ENCODE assay signal across 34 cellular contexts in the genomic region with DNA sequence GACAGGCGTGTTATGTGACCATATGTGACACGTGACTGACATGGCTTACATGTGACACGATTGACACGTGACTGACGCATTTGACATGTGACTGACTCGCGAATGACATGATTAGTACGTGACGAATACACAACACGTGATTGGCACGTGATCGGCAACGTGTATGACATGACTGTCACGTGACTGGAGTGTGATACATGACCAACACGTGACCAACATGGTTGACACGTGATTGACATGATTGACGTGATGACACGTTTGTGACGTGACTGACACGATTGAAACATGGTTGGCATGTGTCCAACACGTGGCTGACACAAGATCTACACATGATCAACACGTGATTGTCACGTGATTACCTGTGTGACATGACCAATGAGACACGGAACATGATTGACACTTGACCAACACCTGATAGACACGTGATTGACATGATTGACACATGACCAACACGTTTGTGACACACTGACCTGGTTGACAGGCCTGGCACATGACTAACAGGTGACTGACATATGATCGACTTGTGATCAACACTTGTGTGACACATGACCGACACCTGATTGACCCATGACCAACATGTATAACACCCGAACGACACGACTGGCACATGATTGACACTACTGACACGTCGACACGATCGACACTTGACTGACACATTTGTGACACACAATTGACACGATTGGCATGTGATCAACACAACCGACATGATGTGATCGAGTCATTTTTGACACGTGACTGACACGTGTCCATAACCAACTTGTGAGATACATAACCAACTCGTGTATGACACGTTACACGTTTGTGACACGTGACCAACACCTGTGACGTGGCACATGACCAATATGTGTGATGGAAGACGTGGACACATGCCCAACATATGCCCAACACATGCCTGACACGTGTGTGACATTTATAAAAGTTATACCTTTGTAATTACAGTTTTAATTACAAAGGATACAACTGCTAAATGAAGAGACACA. TPM values are rescaled to one million over a fixed set of nuclear protein-coding genes. Genes with fewer than 3 reads are reported as not detected.
DNase-seq lines count a peak whose midpoint lies in the region; ATAC-seq, FAIRE-seq and TF ChIP-seq lines count a peak whose summit lies in the region.
"Had no signal": no experiment of that assay in that cellular context is flagged by ENCODE, and none has a peak within 500 bp of the region (broad histone marks: within the 10 kb centered on the region; RNA-seq: fewer than 3 reads in every experiment).

No MANE protein-coding gene starts in this region.

- H3K4me1 Mint-ChIP-seq in activated CD8-positive, alpha-beta T cell treated with anti-CD3 and anti-CD28 coated beads, Interleukin-2, amount 10 ng/mL, durations not matched to agents 7 days and 5 days (ENCODE audit: low read depth): no peaks in the 10 kb centered on the region
- H3K4me1 Mint-ChIP-seq in activated T-cell treated with anti-CD3 and anti-CD28 coated beads, Interleukin-2, amount 50 U/mL, for 24 hours (ENCODE audit: low read depth): no peaks in the 10 kb centered on the region
- H3K4me1 Mint-ChIP-seq: activated CD8-positive, alpha-beta memory T cell treated with anti-CD3 and anti-CD28 coated beads, Interleukin-2, amount 10 ng/mL, durations not matched to agents 7 days and 5 days; activated naive CD8-positive, alpha-beta T cell treated with anti-CD3 and anti-CD28 coated beads, Interleukin-2, amount 10 ng/mL, durations not matched to agents 7 days and 5 days had no signal

- no peaks in the 10 kb centered on the region; a peak in 1 of 5 replicates for H3K27me3 ChIP-seq in K562 (ENCODE audit: control insufficient read depth in 2 of 2, insufficient read depth in 2 of 2, low read length in 2 of 2)
- no peaks in the 10 kb centered on the region for H3K27me3 ChIP-seq in iPS-20b (ENCODE audit: insufficient read depth, low read length)
- H3K27me3 ChIP-seq in hepatocyte: no peaks in the 10 kb centered on the region
- H3K27me3 ChIP-seq: ascending aorta, esophagus muscularis mucosa, gastrocnemius medialis, suprapubic skin, uterus had no signal

- no peak for FAIRE-seq in K562 (lab: Jason Lieb, UNC)

- H4K20me1 ChIP-seq in K562 (replicated peaks; ENCODE audit: control insufficient read depth, insufficient read depth, low read length) (no peaks in the 10 kb centered on the region), hepatocyte (ENCODE audit: insufficient read depth, poor library complexity, severe bottlenecking) (no peaks in the 10 kb centered on the region)

- TF ChIP-seq EP300 in K562 (IDR thresholded peaks at IDR 0.05; ENCODE audit: low read length): no peak

- TF ChIP-seq CTCF in C4-2B (conservative IDR thresholded peaks at IDR 0.05) (no peak), K562 (IDR thresholded peaks at IDR 0.05 in 2 of 3, conservative IDR thresholded peaks at IDR 0.05 in 1 of 3; ENCODE audit: insufficient read depth in 2 of 3, low read depth in 1 of 3, low read length in 3 of 3) (no peak), hepatocyte (IDR thresholded peaks at IDR 0.05; ENCODE audit: poor library complexity) (no peak)

- H2AFZ ChIP-seq in K562 (ENCODE audit: low read depth, low read length): no peak overlapping the region
- H2AFZ ChIP-seq in hepatocyte: no peak overlapping the region

- H3K27me3 Mint-ChIP-seq in activated CD8-positive, alpha-beta T cell treated with anti-CD3 and anti-CD28 coated beads, Interleukin-2, amount 10 ng/mL, durations not matched to agents 7 days and 5 days (ENCODE audit: low read depth): no peaks in the 10 kb centered on the region
- no peaks in the 10 kb centered on the region for H3K27me3 Mint-ChIP-seq in activated T-cell treated with anti-CD3 and anti-CD28 coated beads, Interleukin-2, amount 50 U/mL, for 24 hours
- H3K27me3 Mint-ChIP-seq: activated CD8-positive, alpha-beta memory T cell treated with anti-CD3 and anti-CD28 coated beads, Interleukin-2, amount 10 ng/mL, durations not matched to agents 7 days and 5 days; activated naive CD8-positive, alpha-beta T cell treated with anti-CD3 and anti-CD28 coated beads, Interleukin-2, amount 10 ng/mL, durations not matched to agents 7 days and 5 days; CD8-positive, alpha-beta memory T cell; effector memory CD8-positive, alpha-beta T cell; naive thymus-derived CD4-positive, alpha-beta T cell had no signal

- peaks cover 39% of the 10 kb centered on the region for H3K9me3 Mint-ChIP-seq in activated CD8-positive, alpha-beta T cell treated with anti-CD3 and anti-CD28 coated beads, Interleukin-2, amount 10 ng/mL, durations not matched to agents 7 days and 5 days (ENCODE audit: insufficient read depth)
- H3K9me3 Mint-ChIP-seq in activated T-cell treated with anti-CD3 and anti-CD28 coated beads, Interleukin-2, amount 50 U/mL, for 24 hours: peaks cover 53% of the 10 kb centered on the region

- H3K9me1 ChIP-seq in K562 (ENCODE audit: control insufficient read depth, insufficient read depth, low read length): no peaks in the 10 kb centered on the region

- BruUV-seq in K562 (replicated peaks; lab: Mats Ljungman, UMichigan): no TSS peak

- peaks cover 27% of the 10 kb centered on the region for H3K36me3 Mint-ChIP-seq in activated CD8-positive, alpha-beta T cell treated with anti-CD3 and anti-CD28 coated beads, Interleukin-2, amount 10 ng/mL, durations not matched to agents 7 days and 5 days (ENCODE audit: low read depth)
- H3K36me3 Mint-ChIP-seq in activated T-cell treated with anti-CD3 and anti-CD28 coated beads, Interleukin-2, amount 50 U/mL, for 24 hours (ENCODE audit: low read depth): peaks cover 24% of the 10 kb centered on the region

- ATAC-seq in K562: no peak
- ATAC-seq in activated CD8-positive, alpha-beta T cell treated with anti-CD3 and anti-CD28 coated beads, Interleukin-2, amount 10 ng/mL, durations not matched to agents 7 days and 5 days: no peak
- ATAC-seq: activated CD8-positive, alpha-beta memory T cell treated with anti-CD3 and anti-CD28 coated beads, Interleukin-2, amount 10 ng/mL, durations not matched to agents 7 days and 5 days; effector memory CD8-positive, alpha-beta T cell; gastrocnemius medialis; lower lobe of right lung; naive thymus-derived CD4-positive, alpha-beta T cell had no signal

- no peak overlapping the region for H3K4me3 Mint-ChIP-seq in activated CD8-positive, alpha-beta T cell treated with anti-CD3 and anti-CD28 coated beads, Interleukin-2, amount 10 ng/mL, durations not matched to agents 7 days and 5 days
- no peak overlapping the region for H3K4me3 Mint-ChIP-seq in activated T-cell treated with anti-CD3 and anti-CD28 coated beads, Interleukin-2, amount 50 U/mL, for 24 hours
- H3K4me3 Mint-ChIP-seq: activated CD8-positive, alpha-beta memory T cell treated with anti-CD3 and anti-CD28 coated beads, Interleukin-2, amount 10 ng/mL, durations not matched to agents 7 days and 5 days; activated naive CD8-positive, alpha-beta T cell treated with anti-CD3 and anti-CD28 coated beads, Interleukin-2, amount 10 ng/mL, durations not matched to agents 7 days and 5 days; CD8-positive, alpha-beta memory T cell; effector memory CD8-positive, alpha-beta T cell; naive thymus-derived CD4-positive, alpha-beta T cell had no signal

- CTCF ChIA-PET in HEK293T (lab: Yijun Ruan, JAX): no interaction called here
- CTCF ChIA-PET in K562 (lab: Yijun Ruan, JAX; ENCODE audit: low intra/inter-chr PET ratio): no interaction called here
- CTCF ChIA-PET in activated CD8-positive, alpha-beta T cell treated with anti-CD3 and anti-CD28 coated beads, Interleukin-2, amount 10 ng/mL, durations not matched to agents 7 days and 5 days (lab: Charles Lee): no interaction called here

- DNase-seq in HEK293T (ENCODE audit: extremely low spot score) (no peak), K562 (ENCODE audit: extremely low read depth in 1 of 4, low spot score in 3 of 4) (no peak), hepatocyte (ENCODE audit: low spot score) (no peak), NCI-H524 (lab: John Stamatoyannopoulos, UW) (no peak)
- no peak for DNase-seq in activated CD8-positive, alpha-beta T cell treated with anti-CD3 and anti-CD28 coated beads, Interleukin-2, amount 10 ng/mL, durations not matched to agents 7 days and 5 days
- no peak for DNase-seq in activated T-cell treated with anti-CD3 and anti-CD28 coated beads, Interleukin-2, amount 50 U/mL, for 24 hours
- DNase-seq: activated CD4-positive, CD25-positive, alpha-beta regulatory T cell; activated CD8-positive, alpha-beta memory T cell treated with anti-CD3 and anti-CD28 coated beads, Interleukin-2, amount 10 ng/mL, durations not matched to agents 7 days and 5 days; activated gamma-delta T cell treated with Interleukin-2 at 50 U/mL for 16 hours; activated naive CD8-positive, alpha-beta T cell treated with anti-CD3 and anti-CD28 coated beads, Interleukin-2, amount 10 ng/mL, durations not matched to agents 7 days and 5 days; activated T-cell treated with anti-CD3 and anti-CD28 coated beads, Interleukin-2, amount 50 U/mL, for 48 hours; AML-193; central memory CD4-positive, alpha-beta T cell; gastrocnemius medialis; lower lobe of right lung; MM.1S; naive thymus-derived CD4-positive, alpha-beta T cell; NCI-H1417; NCI-H2029 treated with DMSO at 0.1 percent for 48 hours; NCI-H2227 treated with DMSO at 0.1 percent for 48 hours; NCI-H526 treated with DMSO at 0.1 percent for 48 hours; NK-92 treated with Interleukin-12 subunit alpha and Interleukin-12 subunit beta, amount 100 ng/mL, for 24 hours; occipital lobe; SK-N-SH; stimulated activated naive CD4-positive, alpha-beta T cell; uterus had no signal

- TF ChIP-seq RAD21 in K562 (CRISPR knock-in tag; conservative IDR thresholded peaks at IDR 0.05 in 1 of 2, IDR thresholded peaks at IDR 0.05 in 1 of 2): no peak

- no peak overlapping the region for H3K4me3 ChIP-seq in K562
- peak overlapping the region; percentile 33; the same call in 1 of the 2 replicates for H3K4me3 ChIP-seq in iPS-20b (ENCODE audit: low read length)
- H3K4me3 ChIP-seq in hepatocyte: no peak overlapping the region
- H3K4me3 ChIP-seq: ascending aorta, esophagus muscularis mucosa, gastrocnemius medialis, lower lobe of right lung, skin epidermis, suprapubic skin, uterus had no signal

- 0 out of 2 replicates have a peak overlapping the region, but pooled peaks have one; percentile 11 for H3K4me2 ChIP-seq in K562 (ENCODE audit: insufficient read depth, low read length)
- H3K4me2 ChIP-seq in hepatocyte: no peak overlapping the region
- H3K4me2 ChIP-seq: SK-N-SH had no signal

- in situ Hi-C loops in K562 (cut with MboI): no loop called here

- peak overlapping the region; percentile 83 for H3K27ac ChIP-seq in C4-2B
- H3K27ac ChIP-seq in K562 (ENCODE audit: extremely low read depth, low read depth, low read length): no peak overlapping the region; the same call in 2 of the 3 replicates
- H3K27ac ChIP-seq in iPS-20b (ENCODE audit: low read length): no peak overlapping the region
- H3K27ac ChIP-seq in hepatocyte: no peak overlapping the region
- H3K27ac ChIP-seq: ascending aorta, esophagus muscularis mucosa, gastrocnemius medialis, lower lobe of right lung, skin epidermis, suprapubic skin, uterus had no signal

- no peaks in the 10 kb centered on the region for H3K79me2 ChIP-seq in K562 (ENCODE audit: control insufficient read depth, insufficient read depth, low read length)
- H3K79me2 ChIP-seq in hepatocyte: no peaks in the 10 kb centered on the region

- H3K36me3 ChIP-seq in K562 (ENCODE audit: control insufficient read depth, insufficient read depth, low read length): peaks cover 78% of the 10 kb centered on the region
- peaks cover 4% of the 10 kb centered on the region; the same call in 1 of the 2 replicates for H3K36me3 ChIP-seq in iPS-20b (ENCODE audit: insufficient read depth, low read depth, low read length)
- H3K36me3 ChIP-seq in hepatocyte (replicated peaks; ENCODE audit: insufficient read depth, low read depth): no peaks in the 10 kb centered on the region
- H3K36me3 ChIP-seq: ascending aorta, gastrocnemius medialis, lower lobe of right lung, suprapubic skin, uterus had no signal

- H3K4me1 ChIP-seq in K562 (replicated peaks in 1 of 2; ENCODE audit: control insufficient read depth in 2 of 2, insufficient read depth in 2 of 2, low read length in 2 of 2): no peaks in the 10 kb centered on the region
- no peaks in the 10 kb centered on the region for H3K4me1 ChIP-seq in iPS-20b (ENCODE audit: insufficient read depth, low read length)
- H3K4me1 ChIP-seq in hepatocyte (ENCODE audit: insufficient read depth): no peaks in the 10 kb centered on the region
- H3K4me1 ChIP-seq: ascending aorta, esophagus muscularis mucosa, gastrocnemius medialis, lower lobe of right lung, suprapubic skin, uterus had no signal

- WGBS in K562 (ENCODE audit: insufficient coverage, low coverage, missing lambda C conversion rate): 90% methylated on average over 45 of the region's 47 CpGs
- WGBS in hepatocyte (ENCODE audit: low lambda C conversion rate, missing lambda C conversion rate): 96% methylated on average over 47 of the region's 47 CpGs

- POLR2A ChIA-PET in HEK293T (lab: Yijun Ruan, JAX) (no interaction called here), K562 (lab: Yijun Ruan, JAX) (no interaction called here)
- POLR2A ChIA-PET in activated CD8-positive, alpha-beta T cell treated with anti-CD3 and anti-CD28 coated beads, Interleukin-2, amount 10 ng/mL, durations not matched to agents 7 days and 5 days (lab: Charles Lee): no interaction called here

- H3K27ac Mint-ChIP-seq in activated CD8-positive, alpha-beta T cell treated with anti-CD3 and anti-CD28 coated beads, Interleukin-2, amount 10 ng/mL, durations not matched to agents 7 days and 5 days: no peak overlapping the region
- H3K27ac Mint-ChIP-seq in activated T-cell treated with anti-CD3 and anti-CD28 coated beads, Interleukin-2, amount 50 U/mL, for 24 hours: no peak overlapping the region
- H3K27ac Mint-ChIP-seq: activated CD8-positive, alpha-beta memory T cell treated with anti-CD3 and anti-CD28 coated beads, Interleukin-2, amount 10 ng/mL, durations not matched to agents 7 days and 5 days; activated naive CD8-positive, alpha-beta T cell treated with anti-CD3 and anti-CD28 coated beads, Interleukin-2, amount 10 ng/mL, durations not matched to agents 7 days and 5 days; naive thymus-derived CD4-positive, alpha-beta T cell had no signal

- 0 out of 2 replicates have a peak, but pooled peaks have one; percentile 9 for TF ChIP-seq POLR2A in K562 (conservative IDR thresholded peaks at IDR 0.05)

- no peaks in the 10 kb centered on the region for H3K9me2 ChIP-seq in hepatocyte (replicated peaks; ENCODE audit: insufficient read depth)

- intact Hi-C loops in K562 (cut with micrococcal nuclease): no loop called here

- no peak overlapping the region for H3K9ac ChIP-seq in K562 (ENCODE audit: insufficient read depth in 1 of 2, low read depth in 2 of 2, low read length in 2 of 2)
- H3K9ac ChIP-seq in iPS-20b (ENCODE audit: low read depth, low read length): no peak overlapping the region
- H3K9ac ChIP-seq: SK-N-SH had no signal

- H3K9me3 ChIP-seq in K562 (replicated peaks; ENCODE audit: control insufficient read depth, insufficient read depth, low read depth, low read length): peaks cover 70% of the 10 kb centered on the region
- peaks cover 62% of the 10 kb centered on the region for H3K9me3 ChIP-seq in iPS-20b (ENCODE audit: insufficient read depth, low read depth, low read length)
- H3K9me3 ChIP-seq in hepatocyte (ENCODE audit: low read depth): no peaks in the 10 kb centered on the region
- H3K9me3 ChIP-seq: gastrocnemius medialis, suprapubic skin had no signal

RNA-seq across cellular contexts. Expression of a gene that starts 21.1 kb away (rescaled TPM):
- 7.4 and 19.6 TPM in 2 replicates for total RNA-seq in K562 (2011; cell fraction: chromatin; rRNA removed; ENCODE audit: low replicate concordance)
- total RNA-seq in K562 (2011; cell fraction: nucleolus; rRNA removed): 3.8 and 3.9 TPM in 2 replicates
- total RNA-seq in K562 (2011; cell fraction: nucleoplasm; rRNA removed): 8.7 and 16.9 TPM in 2 replicates
- total RNA-seq in K562 (2014; rRNA removed): 5.9 and 6.6 TPM in 2 replicates
- total RNA-seq in K562 (2014; rRNA removed; fragmentation: Illumina TruSeq; extraction: Trizol): 8.0 and 11.1 TPM in 2 replicates
- total RNA-seq in K562 (2015; rRNA removed; fragmentation: Illumina TruSeq; extraction: Trizol): 13.3 and 14.4 TPM in 2 replicates
- 8.6 and 9.1 TPM in 2 replicates for total RNA-seq in K562 (2021)
- 5.5 and 7.8 TPM in 2 replicates for polyA plus RNA-seq in K562 (2011; rRNA removed)
- polyA plus RNA-seq in K562 (2011; cell fraction: cytosol; rRNA removed): 1.6 and 2.5 TPM in 2 replicates
- polyA plus RNA-seq in K562 (2011; cell fraction: nucleus; rRNA removed): 3.8 and 3.9 TPM in 2 replicates
- polyA plus RNA-seq in K562 (2012): 7.4 and 8.8 TPM in 2 replicates
- 4.2 and 4.3 TPM in 2 replicates for polyA plus RNA-seq in K562 (2014; fragmentation: Illumina TruSeq; extraction: Trizol)
- polyA plus RNA-seq in K562 (2014; fragmentation: Nextera tagmentation; extraction: Ambion mirVana): 1 to 10 TPM; 3.9 to 8.2 TPM
- polyA plus RNA-seq in K562 (2014; rRNA removed): 3.4 and 5.1 TPM in 2 replicates
- polyA minus RNA-seq in K562 (2011; rRNA and poly(A)+ RNA removed): 15.2 and 16.9 TPM in 2 replicates
- polyA minus RNA-seq in K562 (2011; cell fraction: cytosol; rRNA and poly(A)+ RNA removed): 4.2 and 4.9 TPM in 2 replicates
- 16.7 and 18.3 TPM in 2 replicates for polyA minus RNA-seq in K562 (2011; cell fraction: nucleus; rRNA and poly(A)+ RNA removed)
- total RNA-seq in activated CD8-positive, alpha-beta T cell treated with anti-CD3 and anti-CD28 coated beads, Interleukin-2, amount 10 ng/mL, durations not matched to agents 7 days and 5 days: under 1 TPM; 0.74 to 0.81 TPM
- total RNA-seq in hepatocyte: 3.4 and 4.4 TPM in 2 replicates
- 2.5 and 3.3 TPM in 2 replicates for polyA plus RNA-seq in hepatocyte
- total RNA-seq: ascending aorta had no signal
